Comparison of ENCODE assay signal across 8 cellular contexts in genomic region chr3:52428151-52429005, GRCh38. TPM values are rescaled to one million over a fixed set of nuclear protein-coding genes. Genes with fewer than 3 reads are reported as not detected.
DNase-seq lines count a peak whose midpoint lies in the region; ATAC-seq and TF ChIP-seq lines count a peak whose summit lies in the region.

No MANE protein-coding gene starts in this region.

- peak overlapping the region in 1 of 9 donors; percentile 57 for H3K27ac Mint-ChIP-seq in naive thymus-derived CD4-positive, alpha-beta T cell

- H3K36me3 Mint-ChIP-seq in naive thymus-derived CD4-positive, alpha-beta T cell: no peaks in the 10 kb centered on the region

- TF ChIP-seq CTCF in VCaP (conservative IDR thresholded peaks at IDR 0.05): peak; percentile 91
- peak; percentile 89 for TF ChIP-seq CTCF in fibroblast of mammary gland (conservative IDR thresholded peaks at IDR 0.05; ENCODE audit: control insufficient read depth, insufficient read depth, low read depth, low read length)

- no peaks in the 10 kb centered on the region for H3K27me3 ChIP-seq in naive thymus-derived CD4-positive, alpha-beta T cell (ENCODE audit: control insufficient read depth in 2 of 2, insufficient read depth in 2 of 2, low read length in 2 of 2)

- POLR2A ChIA-PET in naive thymus-derived CD4-positive, alpha-beta T cell (lab: Charles Lee): interaction anchor here (0.6 to 0.8 kb wide), 2 partner anchors 15 to 147 kb away, joined by 3 to 4 read pairs; no protein-coding TSS in a partner anchor

- peak; percentile 78 for ATAC-seq in naive thymus-derived CD4-positive, alpha-beta T cell
- ATAC-seq in GM19035 (IDR thresholded peaks at IDR 0.05; ENCODE audit: unreplicated experiment) (no peak), GM21447 (IDR thresholded peaks at IDR 0.05; ENCODE audit: unreplicated experiment) (no peak)

- intact Hi-C loops in naive thymus-derived CD4-positive, alpha-beta T cell (cut with micrococcal nuclease): loop anchor here (1.0 kb wide), 2 partner anchors 16 to 19 kb away; no protein-coding TSS in a partner anchor

- H3K4me3 ChIP-seq in fibroblast of mammary gland (ENCODE audit: control insufficient read depth, low read depth, low read length): no peak overlapping the region
- no peak overlapping the region for H3K4me3 ChIP-seq in naive thymus-derived CD4-positive, alpha-beta T cell (ENCODE audit: low read length)

- H3K27ac ChIP-seq in VCaP: no peak overlapping the region
- H3K27ac ChIP-seq in naive thymus-derived CD4-positive, alpha-beta T cell (ENCODE audit: low read depth, low read length): no peak overlapping the region

- no peaks in the 10 kb centered on the region for H3K4me1 ChIP-seq in naive thymus-derived CD4-positive, alpha-beta T cell (ENCODE audit: control insufficient read depth in 2 of 2, insufficient read depth in 2 of 2, low read length in 2 of 2)

- peak; percentile 14 for DNase-seq in stimulated activated CD4-positive, alpha-beta T cell treated with anti-CD3 and anti-CD28 coated beads, Interleukin-2, amount 100 ng/mL, for 4 hours (ENCODE audit: low read depth)
- no peak for DNase-seq in stimulated activated CD4-positive, alpha-beta T cell treated with anti-CD3 and anti-CD28 coated beads, Interleukin-12 subunit alpha, Interleukin-12 subunit beta, amount 100 ng/mL, for 4 hours
- DNase-seq in NCI-H1105 treated with DMSO at 0.1 percent for 48 hours (lab: John Stamatoyannopoulos, UW) (peak; percentile 37), fibroblast of mammary gland (ENCODE audit: low read depth) (peak; percentile 84)
- peak in 5 of 9 donors; percentile 21 to 43 (median 28) for DNase-seq in naive thymus-derived CD4-positive, alpha-beta T cell

- H3K9me3 Mint-ChIP-seq in naive thymus-derived CD4-positive, alpha-beta T cell: no peaks in the 10 kb centered on the region

- no peak overlapping the region for H3K4me3 Mint-ChIP-seq in naive thymus-derived CD4-positive, alpha-beta T cell

- H3K9me3 ChIP-seq in naive thymus-derived CD4-positive, alpha-beta T cell (ENCODE audit: control insufficient read depth in 2 of 3, low read length in 3 of 3): no peaks in the 10 kb centered on the region

- peaks cover 0 to 20% (median 0%) of the 10 kb centered on the region in 5 donors for H3K27me3 Mint-ChIP-seq in naive thymus-derived CD4-positive, alpha-beta T cell

- H3K36me3 ChIP-seq in naive thymus-derived CD4-positive, alpha-beta T cell (ENCODE audit: control insufficient read depth in 2 of 3, insufficient read depth in 3 of 3, low read length in 3 of 3): no peaks in the 10 kb centered on the region

- CTCF ChIA-PET in naive thymus-derived CD4-positive, alpha-beta T cell (lab: Charles Lee): interaction anchor here (1.3 to 2.9 kb wide), 3 partner anchors 15 to 25 kb away, joined by 3 to 26 read pairs (median 3); no protein-coding TSS in a partner anchor

- peaks cover 0 to 5% (median 0%) of the 10 kb centered on the region in 7 donors for H3K4me1 Mint-ChIP-seq in naive thymus-derived CD4-positive, alpha-beta T cell

RNA-seq across cellular contexts. Expression of gene SEMA3G, which starts 16.5 kb away (rescaled TPM):
- under 1 TPM in 2 of 5 experiments, not detected in 3; 0.10 to 0.24 TPM for total RNA-seq in naive thymus-derived CD4-positive, alpha-beta T cell
- not detected for polyA plus RNA-seq in naive thymus-derived CD4-positive, alpha-beta T cell

RNA-seq across cellular contexts. Expression of gene PHF7, which starts 17.9 kb away (rescaled TPM):
- total RNA-seq in naive thymus-derived CD4-positive, alpha-beta T cell: 10 to 100 TPM; 13.7 to 18.7 (median 15.5) TPM
- 1 to 10 TPM; 7.6 to 8.9 TPM for polyA plus RNA-seq in naive thymus-derived CD4-positive, alpha-beta T cell

RNA-seq across cellular contexts. Expression of gene BAP1, which starts 18.6 kb away (rescaled TPM):
- 100 to 1,000 TPM in 2 of 5 experiments, 10 to 100 TPM in 3; 86.7 to 116 (median 92.5) TPM for total RNA-seq in naive thymus-derived CD4-positive, alpha-beta T cell
- polyA plus RNA-seq in naive thymus-derived CD4-positive, alpha-beta T cell: 10 to 100 TPM; 13.6 to 26.6 TPM

RNA-seq across cellular contexts. Expression of gene TNNC1, which starts 25.5 kb away (rescaled TPM):
- 1 to 10 TPM; 2.2 to 8.4 (median 6.5) TPM for total RNA-seq in naive thymus-derived CD4-positive, alpha-beta T cell
- 1 to 10 TPM in 1 of 2 donors, under 1 TPM in 1; 0.73 to 1.5 TPM for polyA plus RNA-seq in naive thymus-derived CD4-positive, alpha-beta T cell

RNA-seq across cellular contexts. Expression of gene NISCH, which starts 27.0 kb away (rescaled TPM):
- 100 to 1,000 TPM in 4 of 5 experiments, 10 to 100 TPM in 1; 86.8 to 210 (median 162) TPM for total RNA-seq in naive thymus-derived CD4-positive, alpha-beta T cell
- 10 to 100 TPM; 21.4 to 35.0 TPM for polyA plus RNA-seq in naive thymus-derived CD4-positive, alpha-beta T cell
